Comparison of ENCODE assay signal across 20 cellular contexts in the genomic region with DNA sequence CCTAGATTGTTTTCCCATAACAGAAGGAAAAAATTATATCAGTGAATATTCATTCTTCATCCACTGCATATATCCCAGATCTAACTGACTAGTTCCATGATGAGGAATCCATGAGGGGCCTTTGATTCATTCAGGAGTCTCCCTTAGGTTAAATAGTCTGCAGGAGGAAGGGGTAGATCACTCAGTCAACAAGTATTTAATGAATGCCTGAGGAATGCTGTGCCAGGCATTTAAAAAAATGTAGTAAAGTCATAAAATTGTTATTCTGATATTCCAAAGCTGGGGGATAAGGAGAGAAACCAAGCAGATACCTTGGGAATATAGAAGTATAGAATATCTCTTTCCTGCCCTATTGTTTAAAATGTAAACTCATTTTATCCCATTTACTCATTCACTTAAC.
"Had no signal": no experiment of that assay in that cellular context is flagged by ENCODE, and none has a peak within 500 bp of the region (broad histone marks: within the 10 kb centered on the region; RNA-seq: fewer than 3 reads in every experiment).

No MANE protein-coding gene starts in this region.

- DNase-seq: activated CD4-positive, alpha-beta T cell treated with anti-CD3 and anti-CD28 coated beads, Interleukin-2, amount 50 U/mL, for 1 hour; activated naive CD4-positive, alpha-beta T cell treated with Interleukin-2 at 50 U/mL for 16 hours; dorsolateral prefrontal cortex; endodermal cell; gastrocnemius medialis; heart right ventricle; left ventricle myocardium inferior; natural killer cell; retina; stimulated activated CD4-positive, alpha-beta T cell treated with anti-CD3 and anti-CD28 coated beads, Interleukin-15, amount 100 ng/mL, for 24 hours; stimulated activated CD4-positive, alpha-beta T cell treated with anti-CD3 and anti-CD28 coated beads, Interleukin-4, amount 100 ng/mL, for 1 hour; stimulated activated naive B cell treated with anti-CD40 and anti-IgM and Interleukin-4, amounts not matched to agents 10 μg/mL and 1 μg/mL and 100 μg/mL, for 72 hours; uterus had no signal

- H3K27ac ChIP-seq: ascending aorta, cardiac muscle cell, dorsolateral prefrontal cortex, gastrocnemius medialis, heart right ventricle, left ventricle myocardium inferior, neutrophil, tibial nerve, uterus had no signal

- H3K36me3 Mint-ChIP-seq: natural killer cell; stimulated activated naive B cell treated with anti-CD40 and anti-IgM and Interleukin-4, amounts not matched to agents 10 μg/mL and 1 μg/mL and 100 μg/mL, for 72 hours had no signal

- H3K4me1 ChIP-seq: ascending aorta, gastrocnemius medialis, heart right ventricle, left ventricle myocardium inferior, tibial nerve, uterus had no signal

- H3K4me1 Mint-ChIP-seq: natural killer cell; stimulated activated naive B cell treated with anti-CD40 and anti-IgM and Interleukin-4, amounts not matched to agents 10 μg/mL and 1 μg/mL and 100 μg/mL, for 72 hours had no signal

- H3K27ac Mint-ChIP-seq: activated T-helper 17 cell treated with anti-CD3 and anti-CD28 coated beads, Interleukin-2, amount 50 U/mL, for 72 hours; endodermal cell; natural killer cell; stimulated activated naive B cell treated with anti-CD40 and anti-IgM and Interleukin-4, amounts not matched to agents 10 μg/mL and 1 μg/mL and 100 μg/mL, for 72 hours had no signal

- FAIRE-seq: islet of Langerhans had no signal

- H3K36me3 ChIP-seq: ascending aorta, cardiac muscle cell, gastrocnemius medialis, heart right ventricle, left ventricle myocardium inferior, neutrophil, tibial nerve, uterus had no signal

- ATAC-seq: activated CD4-positive, CD25-positive, alpha-beta regulatory T cell treated with anti-CD3 and anti-CD28 coated beads, Interleukin-2, amount 50 U/mL, for 24 hours; activated T-helper 17 cell treated with anti-CD3 and anti-CD28 coated beads, Interleukin-2, amount 50 U/mL, for 72 hours; gastrocnemius medialis; heart right ventricle; natural killer cell; stimulated activated naive B cell treated with anti-CD40 and anti-IgM and Interleukin-4, amounts not matched to agents 10 μg/mL and 1 μg/mL and 100 μg/mL, for 72 hours had no signal

- H3K27me3 ChIP-seq: ascending aorta, cardiac muscle cell, gastrocnemius medialis, heart right ventricle, neutrophil, tibial nerve, uterus had no signal

- H3K4me3 Mint-ChIP-seq: activated T-helper 17 cell treated with anti-CD3 and anti-CD28 coated beads, Interleukin-2, amount 50 U/mL, for 72 hours; endodermal cell; natural killer cell; stimulated activated naive B cell treated with anti-CD40 and anti-IgM and Interleukin-4, amounts not matched to agents 10 μg/mL and 1 μg/mL and 100 μg/mL, for 72 hours had no signal

- H3K9me3 Mint-ChIP-seq: activated T-helper 17 cell treated with anti-CD3 and anti-CD28 coated beads, Interleukin-2, amount 50 U/mL, for 72 hours; natural killer cell had no signal

- H3K4me3 ChIP-seq: ascending aorta, cardiac muscle cell, dorsolateral prefrontal cortex, gastrocnemius medialis, heart right ventricle, left ventricle myocardium inferior, tibial nerve, uterus had no signal

- H3K9me3 ChIP-seq: ascending aorta, gastrocnemius medialis, heart right ventricle, neutrophil, tibial nerve, uterus had no signal
